6 cellular contexts compared by ENCODE assay signal in the genomic region with DNA sequence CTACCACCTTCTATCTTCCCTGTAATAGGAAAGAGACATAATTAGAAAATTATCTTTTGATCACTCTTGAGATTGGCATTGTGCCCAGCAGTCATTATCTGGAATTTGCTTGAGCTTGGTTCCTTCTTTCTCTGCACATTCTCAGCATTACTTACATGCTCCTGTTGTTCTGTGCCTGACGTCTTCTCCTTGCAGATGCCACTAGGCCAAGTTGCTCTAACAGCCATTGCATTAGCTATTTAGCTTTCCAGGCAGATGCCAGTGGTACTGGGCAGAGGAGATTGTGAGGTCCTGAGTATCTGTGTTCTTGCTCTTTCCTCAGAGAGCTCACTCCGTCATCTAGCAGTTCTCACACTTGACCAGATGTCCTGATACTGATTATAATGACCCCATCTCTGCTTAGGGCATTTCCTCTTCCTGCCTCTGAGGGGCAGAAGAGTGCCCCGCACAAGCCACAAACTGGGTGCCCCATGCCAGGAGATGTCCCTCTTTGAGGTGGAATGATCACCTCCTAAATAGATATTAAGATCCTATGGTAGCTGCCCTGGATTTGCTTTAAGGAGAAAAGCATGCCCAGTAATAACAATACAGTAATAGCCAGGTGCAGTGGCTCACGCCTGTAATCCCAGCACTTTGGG. TPM values are rescaled to one million over a fixed set of nuclear protein-coding genes. Genes with fewer than 3 reads are reported as not detected.
DNase-seq lines count a peak whose midpoint lies in the region; ATAC-seq and TF ChIP-seq lines count a peak whose summit lies in the region.

No MANE protein-coding gene starts in this region.

- H3K4me3 ChIP-seq in AG09309 (ENCODE audit: control insufficient read depth, low read depth, low read length): no peak overlapping the region

- peak; percentile 23 for TF ChIP-seq CTCF in AG09309 (IDR thresholded peaks at IDR 0.05; ENCODE audit: control insufficient read depth, insufficient read depth, low read depth, low read length, missing control alignments)
- TF ChIP-seq CTCF in omental fat pad (IDR thresholded peaks at IDR 0.05): no peak

- no peak for ATAC-seq in effector memory CD8-positive, alpha-beta T cell (replicated peaks)
- no peak for ATAC-seq in omental fat pad (ENCODE audit: low FRiP score)
- ATAC-seq in GM18907 (IDR thresholded peaks at IDR 0.05; ENCODE audit: unreplicated experiment): no peak

- H3K9me3 Mint-ChIP-seq in effector memory CD8-positive, alpha-beta T cell: no peaks in the 10 kb centered on the region

- DNase-seq in AG09309 (ENCODE audit: low read depth) (no peak), omental fat pad (ENCODE audit: low spot score) (no peak)
- DNase-seq in effector memory CD8-positive, alpha-beta T cell: no peak
- no peak for DNase-seq in stimulated activated CD4-positive, alpha-beta T cell treated with anti-CD3 and anti-CD28 coated beads, Interleukin-12 subunit alpha, Interleukin-12 subunit beta, amount 100 ng/mL, for 4 hours

- peaks cover 33 to 40% of the 10 kb centered on the region in 2 donors for H3K4me1 Mint-ChIP-seq in effector memory CD8-positive, alpha-beta T cell (ENCODE audit: low read depth in 2 of 2)

- H3K27ac Mint-ChIP-seq in effector memory CD8-positive, alpha-beta T cell: peak overlapping the region; percentile 60 to 97

- peaks cover 46% of the 10 kb centered on the region for H3K36me3 Mint-ChIP-seq in effector memory CD8-positive, alpha-beta T cell (ENCODE audit: insufficient read depth)

- H3K36me3 ChIP-seq in KOPT-K1 (ENCODE audit: insufficient read depth, low read length): peaks cover 77% of the 10 kb centered on the region

- peak overlapping the region; percentile 36 for H3K27ac ChIP-seq in KOPT-K1 (ENCODE audit: low read depth, low read length, poor library complexity, severe bottlenecking)

- peak overlapping the region; percentile 50 to 63 for H3K4me3 Mint-ChIP-seq in effector memory CD8-positive, alpha-beta T cell

- H3K27me3 Mint-ChIP-seq in effector memory CD8-positive, alpha-beta T cell: no peaks in the 10 kb centered on the region

- H3K9me3 ChIP-seq in KOPT-K1 (ENCODE audit: insufficient read depth, low read length, poor library complexity, severe bottlenecking): no peaks in the 10 kb centered on the region

RNA-seq across cellular contexts. Expression of gene ARHGAP1, which starts 30.7 kb away (rescaled TPM):
- 10 to 100 TPM; 34.6 to 69.2 (median 42.6) TPM for total RNA-seq in omental fat pad

RNA-seq across cellular contexts. Expression of gene ZNF408, which starts 31.1 kb away (rescaled TPM):
- 10 to 100 TPM in 1 of 4 donors, 1 to 10 TPM in 3; 4.3 to 12.2 (median 7.9) TPM for total RNA-seq in omental fat pad

RNA-seq across cellular contexts. Expression of gene F2, which starts 49.3 kb away (rescaled TPM):
- not detected for total RNA-seq in omental fat pad

RNA-seq across cellular contexts. Expression of gene ATG13, which starts 52.4 kb away (rescaled TPM):
- 100 to 1,000 TPM in 1 of 4 donors, 10 to 100 TPM in 3; 73.7 to 137 (median 83.3) TPM for total RNA-seq in omental fat pad

RNA-seq across cellular contexts. Expression of gene HARBI1, which starts 52.7 kb away (rescaled TPM):
- total RNA-seq in omental fat pad: 1 to 10 TPM; 1.4 to 4.0 (median 2.7) TPM
